23 cellular contexts compared by ENCODE assay signal in the genomic region with DNA sequence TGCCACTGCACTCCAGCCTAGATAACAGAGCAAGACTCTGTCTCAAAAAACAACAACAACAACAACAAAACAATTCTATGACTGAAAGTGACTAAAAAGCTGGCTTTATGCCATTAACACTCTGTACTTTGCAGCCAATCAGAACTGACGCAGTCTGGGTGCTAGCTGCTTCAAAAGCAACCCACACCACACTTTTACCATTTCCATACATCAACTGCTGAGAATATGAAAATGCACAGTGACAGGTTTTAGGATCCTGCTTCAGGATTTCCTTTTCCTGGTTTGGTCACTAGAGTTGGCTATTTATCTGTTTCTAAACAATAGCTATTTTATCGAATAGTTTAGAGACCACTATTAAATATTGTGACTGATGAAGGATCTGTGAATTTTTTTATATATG. TPM values are rescaled to one million over a fixed set of nuclear protein-coding genes. Genes with fewer than 3 reads are reported as not detected.
DNase-seq lines count a peak whose midpoint lies in the region; ATAC-seq, FAIRE-seq and TF ChIP-seq lines count a peak whose summit lies in the region.
"Had no signal": no experiment of that assay in that cellular context is flagged by ENCODE, and none has a peak within 500 bp of the region (broad histone marks: within the 10 kb centered on the region; RNA-seq: fewer than 3 reads in every experiment).

No MANE protein-coding gene starts in this region.

- no peaks in the 10 kb centered on the region for H3K9me3 Mint-ChIP-seq in dendritic cell treated with granulocyte-macrophage colony-stimulating factor and Interleukin-4, amounts not matched to agents 40 ng/mL and 50 ng/mL, for 4 days
- H3K9me3 Mint-ChIP-seq in naive thymus-derived CD8-positive, alpha-beta T cell: peaks cover 0 to 5% (median 0%) of the 10 kb centered on the region in 9 donors
- H3K9me3 Mint-ChIP-seq: CD4-positive, alpha-beta T cell; CD8-positive, alpha-beta T cell had no signal

- TF ChIP-seq CTCF in K562 (IDR thresholded peaks at IDR 0.05 in 2 of 3, conservative IDR thresholded peaks at IDR 0.05 in 1 of 3; ENCODE audit: insufficient read depth in 2 of 3, low read depth in 1 of 3, low read length in 3 of 3): no peak
- TF ChIP-seq CTCF in dorsolateral prefrontal cortex (IDR thresholded peaks at IDR 0.05 in 54 of 56, conservative IDR thresholded peaks at IDR 0.05 in 2 of 56; ENCODE audit: low read depth in 1 of 56, partially characterized antibody in 56 of 56): no peak

- peaks cover 12 to 17% of the 10 kb centered on the region in 2 experiments for H3K4me1 ChIP-seq in K562 (replicated peaks in 1 of 2; ENCODE audit: control insufficient read depth in 2 of 2, insufficient read depth in 2 of 2, low read length in 2 of 2)
- H3K4me1 ChIP-seq: A549, Caco-2 had no signal

- peak overlapping the region; percentile 77 for H3K27ac Mint-ChIP-seq in dendritic cell treated with granulocyte-macrophage colony-stimulating factor and Interleukin-4, amounts not matched to agents 40 ng/mL and 50 ng/mL, for 4 days
- no peak overlapping the region for H3K27ac Mint-ChIP-seq in naive thymus-derived CD8-positive, alpha-beta T cell
- H3K27ac Mint-ChIP-seq: B cell; CD4-positive, alpha-beta T cell; CD8-positive, alpha-beta T cell had no signal

- no TSS peak for BruUV-seq in K562 (replicated peaks; lab: Mats Ljungman, UMichigan)

- DNase-seq in K562 (ENCODE audit: extremely low read depth in 1 of 4, low spot score in 3 of 4): no peak
- no peak for DNase-seq in dorsolateral prefrontal cortex
- peak; percentile 36 to 74 for DNase-seq in lung microvascular endothelial cell (ENCODE audit: low read depth in 2 of 2)
- no peak for DNase-seq in SW480 (ENCODE audit: low spot score)
- no peak for DNase-seq in T1000 (lab: John Stamatoyannopoulos, UW)
- no peak for DNase-seq in naive thymus-derived CD8-positive, alpha-beta T cell
- DNase-seq: AML-193; Caco-2; Calu3; CD4-positive, alpha-beta T cell; CD8-positive, alpha-beta T cell; DMS79 treated with DMSO at 0.1 percent for 48 hours; GF-D8 had no signal

- no peak overlapping the region for H3K4me3 ChIP-seq in K562
- no peak overlapping the region for H3K4me3 ChIP-seq in dorsolateral prefrontal cortex
- H3K4me3 ChIP-seq: A549; BLaER1 treated with 17β-estradiol and CSF1 and Interleukin-3, amounts not matched to agents 10 nM and 100 nM had no signal

- in situ Hi-C loops in K562 (cut with MboI): no loop called here

- H3K9ac ChIP-seq in K562 (ENCODE audit: insufficient read depth in 1 of 2, low read depth in 2 of 2, low read length in 2 of 2): no peak overlapping the region

- H3K27ac ChIP-seq in K562 (ENCODE audit: extremely low read depth, low read depth, low read length): no peak overlapping the region
- H3K27ac ChIP-seq in dorsolateral prefrontal cortex: peak overlapping the region in 45 of 59 donors; percentile 14 to 75 (median 49)
- H3K27ac ChIP-seq: 22Rv1, A549, C4-2B had no signal

- H3K27me3 ChIP-seq in K562 (ENCODE audit: control insufficient read depth in 2 of 2, insufficient read depth in 2 of 2, low read length in 2 of 2): no peaks in the 10 kb centered on the region
- H3K27me3 ChIP-seq in dorsolateral prefrontal cortex: no peaks in the 10 kb centered on the region
- H3K27me3 ChIP-seq: BLaER1 treated with 17β-estradiol and CSF1 and Interleukin-3, amounts not matched to agents 10 nM and 100 nM had no signal

- H4K20me1 ChIP-seq in K562 (replicated peaks; ENCODE audit: control insufficient read depth, insufficient read depth, low read length): no peaks in the 10 kb centered on the region
- H4K20me1 ChIP-seq: BLaER1 treated with 17β-estradiol and CSF1 and Interleukin-3, amounts not matched to agents 10 nM and 100 nM had no signal

- no peaks in the 10 kb centered on the region for H3K36me3 ChIP-seq in K562 (ENCODE audit: control insufficient read depth, insufficient read depth, low read length)

- WGBS in K562 (ENCODE audit: insufficient coverage, low coverage, missing lambda C conversion rate): 84% methylated on average over 2 of the region's 2 CpGs

- H3K4me1 Mint-ChIP-seq in dendritic cell treated with granulocyte-macrophage colony-stimulating factor and Interleukin-4, amounts not matched to agents 40 ng/mL and 50 ng/mL, for 4 days (ENCODE audit: low read depth): peaks cover 48% of the 10 kb centered on the region
- peaks cover 0 to 10% (median 0%) of the 10 kb centered on the region in 4 donors for H3K4me1 Mint-ChIP-seq in naive thymus-derived CD8-positive, alpha-beta T cell

- no peaks in the 10 kb centered on the region for H3K27me3 Mint-ChIP-seq in dendritic cell treated with granulocyte-macrophage colony-stimulating factor and Interleukin-4, amounts not matched to agents 40 ng/mL and 50 ng/mL, for 4 days
- no peaks in the 10 kb centered on the region for H3K27me3 Mint-ChIP-seq in naive thymus-derived CD8-positive, alpha-beta T cell
- H3K27me3 Mint-ChIP-seq: B cell; CD4-positive, alpha-beta T cell had no signal

- no peak overlapping the region for H2AFZ ChIP-seq in K562 (ENCODE audit: low read depth, low read length)

- no peak for TF ChIP-seq POLR2A in K562 (conservative IDR thresholded peaks at IDR 0.05)

- CTCF ChIA-PET in K562 (lab: Yijun Ruan, JAX; ENCODE audit: low intra/inter-chr PET ratio): no interaction called here

- H3K9me1 ChIP-seq in K562 (ENCODE audit: control insufficient read depth, insufficient read depth, low read length): no peaks in the 10 kb centered on the region

- intact Hi-C loops in K562 (cut with micrococcal nuclease): no loop called here
- intact Hi-C loops in dendritic cell treated with granulocyte-macrophage colony-stimulating factor and Interleukin-4, amounts not matched to agents 40 ng/mL and 50 ng/mL, for 4 days (cut with micrococcal nuclease): no loop called here
- intact Hi-C loops in dorsolateral prefrontal cortex (cut with DNase I): no loop called here

- no peak overlapping the region for H3K4me2 ChIP-seq in K562 (ENCODE audit: insufficient read depth, low read length)
- H3K4me2 ChIP-seq: A549 had no signal

- TF ChIP-seq EP300 in K562 (IDR thresholded peaks at IDR 0.05; ENCODE audit: low read length): no peak

- no peaks in the 10 kb centered on the region for H3K9me3 ChIP-seq in K562 (replicated peaks; ENCODE audit: control insufficient read depth, insufficient read depth, low read depth, low read length)
- H3K9me3 ChIP-seq: Caco-2 had no signal

- H3K79me2 ChIP-seq in K562 (ENCODE audit: control insufficient read depth, insufficient read depth, low read length): no peaks in the 10 kb centered on the region

- peaks cover 23% of the 10 kb centered on the region for H3K36me3 Mint-ChIP-seq in dendritic cell treated with granulocyte-macrophage colony-stimulating factor and Interleukin-4, amounts not matched to agents 40 ng/mL and 50 ng/mL, for 4 days (ENCODE audit: low read depth)
- H3K36me3 Mint-ChIP-seq in naive thymus-derived CD8-positive, alpha-beta T cell: peaks cover 0 to 8% (median 6%) of the 10 kb centered on the region in 3 donors

- no peak overlapping the region for H3K4me3 Mint-ChIP-seq in dendritic cell treated with granulocyte-macrophage colony-stimulating factor and Interleukin-4, amounts not matched to agents 40 ng/mL and 50 ng/mL, for 4 days
- no peak overlapping the region for H3K4me3 Mint-ChIP-seq in naive thymus-derived CD8-positive, alpha-beta T cell
- H3K4me3 Mint-ChIP-seq: B cell; CD4-positive, alpha-beta T cell; CD8-positive, alpha-beta T cell had no signal

- ATAC-seq in K562 (no peak), HG02571 (IDR thresholded peaks at IDR 0.05; ENCODE audit: unreplicated experiment) (no peak)
- ATAC-seq in naive thymus-derived CD8-positive, alpha-beta T cell: no peak
- ATAC-seq: A549; CD8-positive, alpha-beta T cell had no signal

- no peak for TF ChIP-seq RAD21 in K562 (CRISPR knock-in tag; conservative IDR thresholded peaks at IDR 0.05 in 1 of 2, IDR thresholded peaks at IDR 0.05 in 1 of 2)

- no peak for FAIRE-seq in K562 (lab: Jason Lieb, UNC)
- FAIRE-seq: A549, D721Med, G401.6, GM12891 had no signal

- POLR2A ChIA-PET in K562 (lab: Yijun Ruan, JAX): interaction anchor here (0.8 kb wide), 1 partner anchor 11 kb away, joined by 5 read pairs; no protein-coding TSS in a partner anchor
- POLR2A ChIA-PET in naive thymus-derived CD8-positive, alpha-beta T cell (lab: Charles Lee): no interaction called here

RNA-seq across cellular contexts. Expression of gene P2RX4, which starts 23.1 kb away (rescaled TPM):
- total RNA-seq in K562 (2011; cell fraction: chromatin; rRNA removed; ENCODE audit: low replicate concordance): 40.9 and 60.5 TPM in 2 replicates
- total RNA-seq in K562 (2011; cell fraction: nucleolus; rRNA removed): 47.8 and 47.9 TPM in 2 replicates
- 55.4 and 61.5 TPM in 2 replicates for total RNA-seq in K562 (2011; cell fraction: nucleoplasm; rRNA removed)
- total RNA-seq in K562 (2014; rRNA removed) (14.3 and 18.9 TPM in 2 replicates), K562 (2014; rRNA removed; fragmentation: Illumina TruSeq; extraction: Trizol) (7.8 and 9.6 TPM in 2 replicates), K562 (2015; rRNA removed; fragmentation: Illumina TruSeq; extraction: Trizol) (8.3 and 10.5 TPM in 2 replicates), K562 (2021) (12.8 and 14.2 TPM in 2 replicates), dorsolateral prefrontal cortex (10 to 100 TPM in 98 of 120 experiments, 1 to 10 TPM in 22; 7.6 to 21.4 (median 12.6) TPM), lung microvascular endothelial cell (78.9 and 127 TPM in 2 replicates)
- polyA plus RNA-seq in K562 (2011; rRNA removed) (15.4 and 20.8 TPM in 2 replicates), K562 (2014; fragmentation: Illumina TruSeq; extraction: Trizol) (11.7 and 13.0 TPM in 2 replicates), K562 (2014; fragmentation: Nextera tagmentation; extraction: Ambion mirVana) (1 to 10 TPM; 6.6 to 10.0 TPM), K562 (2014; rRNA removed) (21.5 and 23.4 TPM in 2 replicates)
- 21.4 and 26.2 TPM in 2 replicates for polyA plus RNA-seq in K562 (2011; cell fraction: cytosol; rRNA removed)
- 26.6 and 29.1 TPM in 2 replicates for polyA plus RNA-seq in K562 (2011; cell fraction: nucleus; rRNA removed)
- polyA plus RNA-seq in K562 (2012): 12.8 and 57.1 TPM in 2 replicates
- 14.9 and 19.2 TPM in 2 replicates for polyA minus RNA-seq in K562 (2011; rRNA and poly(A)+ RNA removed)
- polyA minus RNA-seq in K562 (2011; cell fraction: cytosol; rRNA and poly(A)+ RNA removed): 5.3 and 9.4 TPM in 2 replicates
- 10.4 and 14.0 TPM in 2 replicates for polyA minus RNA-seq in K562 (2011; cell fraction: nucleus; rRNA and poly(A)+ RNA removed)
- total RNA-seq in naive thymus-derived CD8-positive, alpha-beta T cell: 10 to 100 TPM; 29.8 to 36.0 TPM
- polyA plus RNA-seq in naive thymus-derived CD8-positive, alpha-beta T cell: 10 to 100 TPM; 27.8 to 33.8 (median 29.3) TPM

RNA-seq across cellular contexts. Expression of gene P2RX7, which starts 54.1 kb away (rescaled TPM):
- total RNA-seq in K562 (2011; cell fraction: chromatin; rRNA removed; ENCODE audit: low replicate concordance): 0.42 TPM in 1 of 2 replicates, not detected in the other
- 0.13 TPM in 1 of 2 replicates, not detected in the other for total RNA-seq in K562 (2011; cell fraction: nucleolus; rRNA removed)
- total RNA-seq in K562 (2011; cell fraction: nucleoplasm; rRNA removed): 0.31 and 0.37 TPM in 2 replicates
- 0.09 and 0.20 TPM in 2 replicates for total RNA-seq in K562 (2014; rRNA removed)
- 0.38 and 0.44 TPM in 2 replicates for total RNA-seq in K562 (2014; rRNA removed; fragmentation: Illumina TruSeq; extraction: Trizol)
- 0.25 and 0.30 TPM in 2 replicates for total RNA-seq in K562 (2015; rRNA removed; fragmentation: Illumina TruSeq; extraction: Trizol)
- 0.40 TPM in 2 replicates for total RNA-seq in K562 (2021)
- 0.04 and 0.12 TPM in 2 replicates for polyA plus RNA-seq in K562 (2011; rRNA removed)
- 0.04 TPM in 1 of 2 replicates, not detected in the other for polyA plus RNA-seq in K562 (2011; cell fraction: cytosol; rRNA removed)
- 0.08 TPM in 1 of 2 replicates, not detected in the other for polyA plus RNA-seq in K562 (2011; cell fraction: nucleus; rRNA removed)
- polyA plus RNA-seq in K562 (2012): 0.68 and 6.5 TPM in 2 replicates
- 0.46 and 0.65 TPM in 2 replicates for polyA plus RNA-seq in K562 (2014; fragmentation: Illumina TruSeq; extraction: Trizol)
- polyA plus RNA-seq in K562 (2014; fragmentation: Nextera tagmentation; extraction: Ambion mirVana): under 1 TPM; 0.30 to 0.38 TPM
- 0.15 and 0.27 TPM in 2 replicates for polyA plus RNA-seq in K562 (2014; rRNA removed)
- polyA minus RNA-seq in K562 (2011; rRNA and poly(A)+ RNA removed): not detected in 2 replicates
- not detected in 2 replicates for polyA minus RNA-seq in K562 (2011; cell fraction: cytosol; rRNA and poly(A)+ RNA removed)
- polyA minus RNA-seq in K562 (2011; cell fraction: nucleus; rRNA and poly(A)+ RNA removed): not detected in 2 replicates
- total RNA-seq in dorsolateral prefrontal cortex: 100 to 1,000 TPM in 20 of 120 experiments, 10 to 100 TPM in 100; 21.6 to 148 (median 62.3) TPM
- total RNA-seq in lung microvascular endothelial cell: 3.1 and 7.1 TPM in 2 replicates
- 1 to 10 TPM; 4.3 to 4.5 TPM for total RNA-seq in naive thymus-derived CD8-positive, alpha-beta T cell
- polyA plus RNA-seq in naive thymus-derived CD8-positive, alpha-beta T cell: 1 to 10 TPM; 3.2 to 6.9 (median 6.6) TPM
- total RNA-seq: Caco-2, Calu3 had no signal

Comparison
In these comparisons a context has a peak if more than half of its experiments do, and no peak if none do; other contexts are left out.
1. DNase-seq: peak in lung microvascular endothelial cell (2 of 2); none in K562 (0 of 4), dorsolateral prefrontal cortex (0 of 10), SW480 (single experiment), T1000 (single experiment) and naive thymus-derived CD8-positive, alpha-beta T cell (0 of 10).